Comparison of ENCODE assay signal across 11 cellular contexts in the genomic region with DNA sequence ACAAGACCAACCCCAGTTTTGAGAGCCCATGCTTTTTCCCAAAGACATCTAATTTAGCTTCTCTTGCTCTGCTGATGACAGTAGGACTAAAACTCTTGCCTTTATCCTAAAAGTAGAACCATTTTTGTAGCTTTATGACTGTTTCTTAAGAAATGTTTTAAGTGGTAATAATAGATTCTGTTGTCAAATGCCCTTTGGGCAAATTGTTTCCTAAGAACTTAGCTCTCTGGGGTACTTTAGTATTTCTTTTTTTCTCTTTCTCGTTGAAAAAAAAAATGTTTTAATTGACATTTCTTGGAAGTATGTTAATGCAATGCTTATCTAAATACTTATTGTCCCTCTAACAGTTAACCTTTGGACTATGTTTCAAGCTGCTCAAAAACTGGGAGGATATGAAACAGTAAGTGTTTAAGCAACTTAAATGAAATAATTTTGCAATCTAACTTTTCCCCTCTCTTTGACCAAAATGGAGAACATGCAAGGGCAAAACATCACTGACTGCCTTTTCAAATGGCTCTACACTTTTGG.
DNase-seq lines count a peak whose midpoint lies in the region; ATAC-seq and TF ChIP-seq lines count a peak whose summit lies in the region.
"Had no signal": no experiment of that assay in that cellular context is flagged by ENCODE, and none has a peak within 500 bp of the region (broad histone marks: within the 10 kb centered on the region; RNA-seq: fewer than 3 reads in every experiment).

No MANE protein-coding gene starts in this region.

- H3K9me3 Mint-ChIP-seq in T-helper 1 cell treated with Interleukin-12 subunit alpha and Interleukin-12 subunit beta and Interleukin-4 antibody, amounts not matched to agents 30 μg/mL and 1 μg/mL, for 36 hours: peaks cover 3% of the 10 kb centered on the region
- H3K9me3 Mint-ChIP-seq in stimulated activated memory B cell treated with anti-CD40 and anti-IgM and Interleukin-4, amounts not matched to agents 10 μg/mL and 1 μg/mL and 100 μg/mL, for 72 hours: peaks cover 3% of the 10 kb centered on the region

- DNase-seq in T-helper 1 cell: no peak
- DNase-seq in OCI-M1 (lab: John Stamatoyannopoulos, UW): peak; percentile 29
- DNase-seq in left lung: no peak
- DNase-seq: Kasumi-1, NCI-H226 had no signal

- H3K36me3 Mint-ChIP-seq in T-helper 1 cell treated with Interleukin-12 subunit alpha and Interleukin-12 subunit beta and Interleukin-4 antibody, amounts not matched to agents 30 μg/mL and 1 μg/mL, for 36 hours (ENCODE audit: low read depth): peaks cover 88% of the 10 kb centered on the region
- peaks cover 86% of the 10 kb centered on the region for H3K36me3 Mint-ChIP-seq in stimulated activated memory B cell treated with anti-CD40 and anti-IgM and Interleukin-4, amounts not matched to agents 10 μg/mL and 1 μg/mL and 100 μg/mL, for 72 hours

- peaks cover 18 to 68% of the 10 kb centered on the region in 2 donors for H3K4me1 ChIP-seq in left lung

- H3K27ac Mint-ChIP-seq in T-helper 1 cell treated with Interleukin-12 subunit alpha and Interleukin-12 subunit beta and Interleukin-4 antibody, amounts not matched to agents 30 μg/mL and 1 μg/mL, for 36 hours: no peak overlapping the region
- peak overlapping the region; percentile 99 for H3K27ac Mint-ChIP-seq in stimulated activated memory B cell treated with anti-CD40 and anti-IgM and Interleukin-4, amounts not matched to agents 10 μg/mL and 1 μg/mL and 100 μg/mL, for 72 hours

- intact Hi-C loops in left lung (cut with DNase I): no loop called here

- H3K4me3 Mint-ChIP-seq in T-helper 1 cell treated with Interleukin-12 subunit alpha and Interleukin-12 subunit beta and Interleukin-4 antibody, amounts not matched to agents 30 μg/mL and 1 μg/mL, for 36 hours: peak overlapping the region; percentile 3
- peak overlapping the region; percentile 55 for H3K4me3 Mint-ChIP-seq in stimulated activated memory B cell treated with anti-CD40 and anti-IgM and Interleukin-4, amounts not matched to agents 10 μg/mL and 1 μg/mL and 100 μg/mL, for 72 hours

- peaks cover 0 to 38% of the 10 kb centered on the region in 2 donors for H3K36me3 ChIP-seq in left lung

- peak overlapping the region; percentile 74 to 79 for H3K27ac ChIP-seq in left lung

- TF ChIP-seq CTCF in left lung (IDR thresholded peaks at IDR 0.05): no peak

- peaks cover 88% of the 10 kb centered on the region for H3K4me1 Mint-ChIP-seq in T-helper 1 cell treated with Interleukin-12 subunit alpha and Interleukin-12 subunit beta and Interleukin-4 antibody, amounts not matched to agents 30 μg/mL and 1 μg/mL, for 36 hours (ENCODE audit: low read depth)
- H3K4me1 Mint-ChIP-seq in stimulated activated memory B cell treated with anti-CD40 and anti-IgM and Interleukin-4, amounts not matched to agents 10 μg/mL and 1 μg/mL and 100 μg/mL, for 72 hours: peaks cover 74% of the 10 kb centered on the region

- no peak for ATAC-seq in left lung
- no peak for ATAC-seq in stimulated activated memory B cell treated with anti-CD40 and anti-IgM and Interleukin-4, amounts not matched to agents 10 μg/mL and 1 μg/mL and 100 μg/mL, for 72 hours
- ATAC-seq in HG02938 (IDR thresholded peaks at IDR 0.05; ENCODE audit: unreplicated experiment): no peak
- ATAC-seq in GM18498 (IDR thresholded peaks at IDR 0.05; ENCODE audit: unreplicated experiment): no peak
- no peak for ATAC-seq in HG02571 (IDR thresholded peaks at IDR 0.05; ENCODE audit: unreplicated experiment)
- ATAC-seq: HCT116 had no signal

- no peak overlapping the region for H3K4me3 ChIP-seq in left lung

- H3K27me3 Mint-ChIP-seq in T-helper 1 cell treated with Interleukin-12 subunit alpha and Interleukin-12 subunit beta and Interleukin-4 antibody, amounts not matched to agents 30 μg/mL and 1 μg/mL, for 36 hours (ENCODE audit: low read depth): no peaks in the 10 kb centered on the region
- no peaks in the 10 kb centered on the region for H3K27me3 Mint-ChIP-seq in stimulated activated memory B cell treated with anti-CD40 and anti-IgM and Interleukin-4, amounts not matched to agents 10 μg/mL and 1 μg/mL and 100 μg/mL, for 72 hours

- no peaks in the 10 kb centered on the region for H3K9me3 ChIP-seq in left lung

- H3K27me3 ChIP-seq in left lung: no peaks in the 10 kb centered on the region
